2 cellular contexts compared by ENCODE assay signal in genomic region chr10:28470873-28471704, GRCh38.
TF ChIP-seq lines count a peak whose summit lies in the region.

No MANE protein-coding gene starts in this region.

TF ChIP-seq in GM23338, 12 proteins besides CTCF, POLR2A, EP300 and RAD21 (continued from another document):
- TF ChIP-seq REST (IDR thresholded peaks at IDR 0.05; ENCODE audit: unreplicated experiment) (no peak), NANOG (IDR thresholded peaks at IDR 0.05; ENCODE audit: borderline replicate concordance) (no peak), ZNF331 (CRISPR knock-in tag; IDR thresholded peaks at IDR 0.05; ENCODE audit: low read depth) (no peak), EZH2 (IDR thresholded peaks at IDR 0.05; ENCODE audit: low read depth, unreplicated experiment) (no peak)

TF ChIP-seq in SK-N-SH treated with all-trans-retinoic acid at 6 μM for 48 hours, 23 proteins besides CTCF, POLR2A, EP300 and RAD21 (continued from another document):
- no peak for TF ChIP-seq PATZ1 (CRISPR knock-in tag; IDR thresholded peaks at IDR 0.05; ENCODE audit: borderline replicate concordance)
- 0 out of 2 replicates have a peak, but pooled peaks have one; percentile 5 for TF ChIP-seq ZNF8 (CRISPR knock-in tag; IDR thresholded peaks at IDR 0.05)
